ENCODE assay signal across 37 cellular contexts in genomic region chr7:156606135-156606534, GRCh38. TPM values are rescaled to one million over a fixed set of nuclear protein-coding genes. Genes with fewer than 3 reads are reported as not detected.
DNase-seq lines count a peak whose midpoint lies in the region; ATAC-seq, FAIRE-seq and TF ChIP-seq lines count a peak whose summit lies in the region.
"Had no signal": no experiment of that assay in that cellular context is flagged by ENCODE, and none has a peak within 500 bp of the region (broad histone marks: within the 10 kb centered on the region; RNA-seq: fewer than 3 reads in every experiment).

No MANE protein-coding gene starts in this region.

- POLR2A ChIA-PET in HepG2 (lab: Yijun Ruan, JAX): no interaction called here

- no TSS peak for BruUV-seq in HepG2 (replicated peaks; lab: Mats Ljungman, UMichigan)

- no peak overlapping the region for H3K27ac ChIP-seq in liver (ENCODE audit: low read depth in 1 of 2, low read length in 2 of 2)
- no peak overlapping the region for H3K27ac ChIP-seq in HepG2 (ENCODE audit: extremely low read length, insufficient read depth, low read length)
- H3K27ac ChIP-seq in esophagus muscularis mucosa (replicated peaks in 1 of 4): no peak overlapping the region
- H3K27ac ChIP-seq: 22Rv1; A549; BLaER1; BLaER1 treated with 17β-estradiol and CSF1 and Interleukin-3, amounts not matched to agents 10 nM and 100 nM; C4-2B had no signal

- no peak for TF ChIP-seq EP300 in HepG2 (IDR thresholded peaks at IDR 0.05; ENCODE audit: low read depth in 2 of 2, low read length in 2 of 2)
- TF ChIP-seq EP300 in HepG2 (CRISPR knock-in tag; IDR thresholded peaks at IDR 0.05; ENCODE audit: borderline replicate concordance): no peak
- TF ChIP-seq EP300 in esophagus muscularis mucosa (IDR thresholded peaks at IDR 0.05): no peak

- H3K27me3 ChIP-seq in liver (ENCODE audit: control insufficient read depth in 4 of 4, insufficient read depth in 4 of 4, low read length in 3 of 4): no peaks in the 10 kb centered on the region
- no peaks in the 10 kb centered on the region for H3K27me3 ChIP-seq in HepG2 (ENCODE audit: control insufficient read depth in 1 of 2, insufficient read depth in 2 of 2, low read length in 2 of 2)
- peaks cover 0 to 38% (median 16%) of the 10 kb centered on the region in 4 donors for H3K27me3 ChIP-seq in esophagus muscularis mucosa
- H3K27me3 ChIP-seq: BLaER1; BLaER1 treated with 17β-estradiol and CSF1 and Interleukin-3, amounts not matched to agents 10 nM and 100 nM had no signal

- no peak for ATAC-seq in HepG2
- peak; percentile 75 for ATAC-seq in left lobe of liver
- ATAC-seq in left cardiac atrium: no peak
- ATAC-seq: A549; CD8-positive, alpha-beta T cell had no signal

- H3K4me3 Mint-ChIP-seq in activated T-helper 2 cell treated with anti-CD3 and anti-CD28 coated beads, Interferon-gamma antibody, Interleukin-2, Interleukin-4, amounts not matched to agents 10 μg/mL and 5 μg/mL and 100 μg/mL, durations not matched to agents 14 hours and 24 hours and 36 hours (ENCODE audit: low read depth): peak overlapping the region; percentile 21
- H3K4me3 Mint-ChIP-seq: B cell; CD4-positive, alpha-beta T cell had no signal

- intact Hi-C loops in HepG2 (cut with micrococcal nuclease; ENCODE audit: unreplicated experiment) (no loop called here), esophagus muscularis mucosa (cut with DNase I) (no loop called here), left cardiac atrium (cut with DNase I) (no loop called here)
- intact Hi-C loops in activated T-helper 2 cell treated with anti-CD3 and anti-CD28 coated beads, Interferon-gamma antibody, Interleukin-2, Interleukin-4, amounts not matched to agents 10 μg/mL and 5 μg/mL and 100 μg/mL, durations not matched to agents 14 hours and 24 hours and 36 hours (cut with micrococcal nuclease): no loop called here

- H3K27me3 Mint-ChIP-seq in activated T-helper 2 cell treated with anti-CD3 and anti-CD28 coated beads, Interferon-gamma antibody, Interleukin-2, Interleukin-4, amounts not matched to agents 10 μg/mL and 5 μg/mL and 100 μg/mL, durations not matched to agents 14 hours and 24 hours and 36 hours (ENCODE audit: low read depth): peaks cover 35% of the 10 kb centered on the region

- TF ChIP-seq RAD21 in liver (IDR thresholded peaks at IDR 0.05) (no peak), HepG2 (CRISPR knock-in tag; IDR thresholded peaks at IDR 0.05) (no peak)

- CTCF ChIA-PET in HepG2 (lab: Yijun Ruan, JAX; ENCODE audit: low intra/inter-chr PET ratio, low total read pairs): no interaction called here

- H3K4me3 ChIP-seq in liver (ENCODE audit: low read depth in 1 of 3, low read length in 3 of 3) (no peak overlapping the region), HepG2 (replicated peaks in 1 of 3; ENCODE audit: insufficient read depth in 1 of 3, low read depth in 2 of 3, low read length in 3 of 3) (no peak overlapping the region), esophagus muscularis mucosa (no peak overlapping the region)
- H3K4me3 ChIP-seq: A549; BLaER1; BLaER1 treated with 17β-estradiol and CSF1 and Interleukin-3, amounts not matched to agents 10 nM and 100 nM had no signal

- no peaks in the 10 kb centered on the region for H3K36me3 Mint-ChIP-seq in activated T-helper 2 cell treated with anti-CD3 and anti-CD28 coated beads, Interferon-gamma antibody, Interleukin-2, Interleukin-4, amounts not matched to agents 10 μg/mL and 5 μg/mL and 100 μg/mL, durations not matched to agents 14 hours and 24 hours and 36 hours (ENCODE audit: low read depth)
- H3K36me3 Mint-ChIP-seq: CD14-positive monocyte; CD4-positive, alpha-beta memory T cell; CD4-positive, CD25-positive, alpha-beta regulatory T cell; CD8-positive, alpha-beta T cell had no signal

- H3K36me3 ChIP-seq in liver (ENCODE audit: control insufficient read depth in 4 of 4, insufficient read depth in 3 of 4, low read depth in 1 of 4, low read length in 3 of 4) (no peaks in the 10 kb centered on the region), HepG2 (replicated peaks in 1 of 2; ENCODE audit: control insufficient read depth in 1 of 2, insufficient read depth in 2 of 2, low read length in 2 of 2) (no peaks in the 10 kb centered on the region), esophagus muscularis mucosa (no peaks in the 10 kb centered on the region)
- H3K36me3 ChIP-seq: BE2C; BLaER1; BLaER1 treated with 17β-estradiol and CSF1 and Interleukin-3, amounts not matched to agents 10 nM and 100 nM had no signal

- WGBS in liver: 65% methylated on average over 5 of the region's 5 CpGs
- 86% methylated on average over 5 of the region's 5 CpGs for WGBS in HepG2 (ENCODE audit: low lambda C conversion rate)
- WGBS in esophagus muscularis mucosa: 67% methylated on average over 5 of the region's 5 CpGs

- peaks cover 3 to 25% (median 11%) of the 10 kb centered on the region in 4 donors for H3K4me1 ChIP-seq in liver (ENCODE audit: control insufficient read depth in 4 of 4, insufficient read depth in 4 of 4, low read length in 3 of 4)
- peaks cover 50% of the 10 kb centered on the region for H3K4me1 ChIP-seq in HepG2 (ENCODE audit: insufficient read depth, low read length)
- H3K4me1 ChIP-seq in esophagus muscularis mucosa: peaks cover 10 to 13% (median 12%) of the 10 kb centered on the region in 4 donors
- H3K4me1 ChIP-seq: A549, BE2C had no signal

- peaks cover 10% of the 10 kb centered on the region for H3K4me1 Mint-ChIP-seq in activated T-helper 2 cell treated with anti-CD3 and anti-CD28 coated beads, Interferon-gamma antibody, Interleukin-2, Interleukin-4, amounts not matched to agents 10 μg/mL and 5 μg/mL and 100 μg/mL, durations not matched to agents 14 hours and 24 hours and 36 hours (ENCODE audit: low read depth)

- H2AFZ ChIP-seq in HepG2 (ENCODE audit: low read length): no peak overlapping the region

- DNase-seq in HepG2 (ENCODE audit: low spot score): no peak
- no peak for DNase-seq in activated T-helper 2 cell treated with anti-CD3 and anti-CD28 coated beads, Interferon-gamma antibody, Interleukin-2, Interleukin-4, amounts not matched to agents 10 μg/mL and 5 μg/mL and 100 μg/mL, durations not matched to agents 14 hours and 24 hours and 36 hours (ENCODE audit: low spot score)
- DNase-seq in esophagus muscularis mucosa (ENCODE audit: extremely low spot score): peak; percentile 14
- DNase-seq in left lobe of liver (ENCODE audit: low spot score): peak; percentile 66
- no peak for DNase-seq in NCI-H1105 treated with DMSO at 0.1 percent for 48 hours (lab: John Stamatoyannopoulos, UW)
- DNase-seq in left cardiac atrium: no peak
- no peak for DNase-seq in activated CD8-positive, alpha-beta memory T cell treated with anti-CD3 and anti-CD28 coated beads for 24 hours
- DNase-seq: 8988T; ACHN; AML-193; BE2C; C1 segment of cervical spinal cord; Calu3; CD4-positive, alpha-beta memory T cell; CD4-positive, alpha-beta T cell; CD4-positive, CD25-positive, alpha-beta regulatory T cell; CD8-positive, alpha-beta memory T cell; CD8-positive, alpha-beta T cell; COR-L47; DMS 273 treated with DMSO at 0.1 percent for 48 hours; DMS153; DMS79; DMS79 treated with DMSO at 0.1 percent for 48 hours; DND-41; EL had no signal

- no peak for TF ChIP-seq POLR2A in HepG2 (IDR thresholded peaks at IDR 0.05; ENCODE audit: insufficient read depth in 1 of 2, low read depth in 2 of 2, low read length in 2 of 2)
- no peak for TF ChIP-seq POLR2A in esophagus muscularis mucosa (IDR thresholded peaks at IDR 0.05; ENCODE audit: low read depth)

- H3K4me2 ChIP-seq in HepG2 (ENCODE audit: low read depth, low read length): no peak overlapping the region
- H3K4me2 ChIP-seq: A549; BLaER1; BLaER1 treated with 17β-estradiol and CSF1 and Interleukin-3, amounts not matched to agents 10 nM and 100 nM had no signal

- H3K9ac ChIP-seq in liver (ENCODE audit: low read depth in 1 of 2, low read length in 2 of 2) (no peak overlapping the region), HepG2 (ENCODE audit: insufficient read depth, low read depth, low read length) (no peak overlapping the region)
- H3K9ac ChIP-seq: BLaER1; BLaER1 treated with 17β-estradiol and CSF1 and Interleukin-3, amounts not matched to agents 10 nM and 100 nM had no signal

- in situ Hi-C loops in HepG2 (cut with HindIII; ENCODE audit: extremely low pct_ligation_motif_present, low pct_unique_long_range_greater_than_20kb): no loop called here

- H3K79me2 ChIP-seq in HepG2 (ENCODE audit: insufficient read depth, low read length): no peaks in the 10 kb centered on the region

- H3K9me3 Mint-ChIP-seq in activated T-helper 2 cell treated with anti-CD3 and anti-CD28 coated beads, Interferon-gamma antibody, Interleukin-2, Interleukin-4, amounts not matched to agents 10 μg/mL and 5 μg/mL and 100 μg/mL, durations not matched to agents 14 hours and 24 hours and 36 hours: no peaks in the 10 kb centered on the region
- H3K9me3 Mint-ChIP-seq: CD4-positive, alpha-beta memory T cell; CD4-positive, alpha-beta T cell; CD4-positive, CD25-positive, alpha-beta regulatory T cell; CD8-positive, alpha-beta memory T cell; CD8-positive, alpha-beta T cell had no signal

- H4K20me1 ChIP-seq in HepG2 (ENCODE audit: insufficient read depth, low read length): no peaks in the 10 kb centered on the region
- H4K20me1 ChIP-seq: BLaER1; BLaER1 treated with 17β-estradiol and CSF1 and Interleukin-3, amounts not matched to agents 10 nM and 100 nM had no signal

- no peak overlapping the region for H3K27ac Mint-ChIP-seq in activated T-helper 2 cell treated with anti-CD3 and anti-CD28 coated beads, Interferon-gamma antibody, Interleukin-2, Interleukin-4, amounts not matched to agents 10 μg/mL and 5 μg/mL and 100 μg/mL, durations not matched to agents 14 hours and 24 hours and 36 hours
- H3K27ac Mint-ChIP-seq: B cell; CD4-positive, alpha-beta T cell; CD4-positive, CD25-positive, alpha-beta regulatory T cell; CD8-positive, alpha-beta memory T cell; CD8-positive, alpha-beta T cell had no signal

- H3K9me3 ChIP-seq in liver (ENCODE audit: control insufficient read depth in 4 of 4, low read length in 3 of 4): no peaks in the 10 kb centered on the region
- no peaks in the 10 kb centered on the region for H3K9me3 ChIP-seq in HepG2 (ENCODE audit: low read length)
- no peaks in the 10 kb centered on the region for H3K9me3 ChIP-seq in esophagus muscularis mucosa
- H3K9me3 ChIP-seq: A549, BE2C, Caco-2 had no signal

- FAIRE-seq in HepG2 (lab: Jason Lieb, UNC): no peak
- FAIRE-seq: A204.1, A549, D721Med had no signal

- no peak for TF ChIP-seq CTCF in liver (IDR thresholded peaks at IDR 0.05; ENCODE audit: low read depth, low read length, missing input control)
- no peak for TF ChIP-seq CTCF in HepG2 (CRISPR knock-in tag; IDR thresholded peaks at IDR 0.05)
- TF ChIP-seq CTCF in esophagus muscularis mucosa (IDR thresholded peaks at IDR 0.05): no peak

RNA-seq across cellular contexts. Expression of gene RNF32, which starts 34.4 kb away (rescaled TPM):
- total RNA-seq in liver (1 to 10 TPM in 1 of 2 donors, under 1 TPM in 1; 0.59 to 1.3 TPM), HepG2 (2016; rRNA removed; fragmentation: Illumina TruSeq; extraction: Trizol) (not detected in 2 replicates), esophagus muscularis mucosa (1 to 10 TPM in 1 of 4 donors, under 1 TPM in 2, not detected in 1; 0.29 to 1.1 (median 0.83) TPM), left lobe of liver (1.0 TPM), left cardiac atrium (under 1 TPM; 0.56 to 0.76 TPM)
- polyA plus RNA-seq in liver (under 1 TPM; 0.72 to 0.73 TPM), HepG2 (2011; rRNA removed) (not detected in 2 replicates)
- total RNA-seq in HepG2 (2016; cell fraction: cytosol; rRNA removed; fragmentation: Illumina TruSeq; extraction: Trizol; ENCODE audit: low read depth): not detected in 2 replicates
- total RNA-seq in HepG2 (2016; cell fraction: insoluble cytoplasmic fraction; rRNA removed; fragmentation: Illumina TruSeq; extraction: Trizol): not detected in 2 replicates
- not detected in 2 replicates for total RNA-seq in HepG2 (2016; cell fraction: membrane; rRNA removed; fragmentation: Illumina TruSeq; extraction: Trizol)
- not detected in 2 replicates for total RNA-seq in HepG2 (2016; cell fraction: nucleus; rRNA removed; fragmentation: Illumina TruSeq; extraction: Trizol)
- polyA plus RNA-seq in HepG2 (2011; cell fraction: cytosol; rRNA removed): not detected in 2 replicates
- not detected in 2 replicates for polyA plus RNA-seq in HepG2 (2011; cell fraction: nucleus; rRNA removed)
- 1.0 and 1.6 TPM in 2 replicates for polyA plus RNA-seq in HepG2 (2012)
- not detected in 2 replicates for polyA plus RNA-seq in HepG2 (2016; cell fraction: cytosol; fragmentation: Illumina TruSeq; extraction: Trizol; ENCODE audit: low read depth)
- polyA plus RNA-seq in HepG2 (2016; cell fraction: insoluble cytoplasmic fraction; fragmentation: Illumina TruSeq; extraction: Trizol; ENCODE audit: low read depth): not detected in 2 replicates
- not detected in 2 replicates for polyA plus RNA-seq in HepG2 (2016; cell fraction: membrane; fragmentation: Illumina TruSeq; extraction: Trizol; ENCODE audit: low read depth)
- not detected in 2 replicates for polyA plus RNA-seq in HepG2 (2016; cell fraction: nucleus; fragmentation: Illumina TruSeq; extraction: Trizol; ENCODE audit: insufficient read depth, low read depth)
- polyA minus RNA-seq in HepG2 (2011; rRNA and poly(A)+ RNA removed; ENCODE audit: low replicate concordance): not detected in 2 replicates
- polyA minus RNA-seq in HepG2 (2011; cell fraction: cytosol; rRNA and poly(A)+ RNA removed): not detected in 2 replicates
- not detected in 2 replicates for polyA minus RNA-seq in HepG2 (2011; cell fraction: nucleus; rRNA and poly(A)+ RNA removed)
- total RNA-seq in activated T-helper 2 cell treated with anti-CD3 and anti-CD28 coated beads, Interferon-gamma antibody, Interleukin-2, Interleukin-4, amounts not matched to agents 10 μg/mL and 5 μg/mL and 100 μg/mL, durations not matched to agents 14 hours and 24 hours and 36 hours: 2.9 and 3.4 TPM in 2 replicates
- total RNA-seq: A172 had no signal

Comparison
In these comparisons a context has a peak if more than half of its experiments do, and no peak if none do; other contexts are left out.
1. DNase-seq: peak in esophagus muscularis mucosa (single experiment) and left lobe of liver (single experiment); none in HepG2 (single experiment), activated T-helper 2 cell treated with anti-CD3 and anti-CD28 coated beads, Interferon-gamma antibody, Interleukin-2, Interleukin-4, amounts not matched to agents 10 μg/mL and 5 μg/mL and 100 μg/mL, durations not matched to agents 14 hours and 24 hours and 36 hours (single experiment), NCI-H1105 treated with DMSO at 0.1 percent for 48 hours (single experiment), left cardiac atrium (single experiment) and activated CD8-positive, alpha-beta memory T cell treated with anti-CD3 and anti-CD28 coated beads for 24 hours (single experiment).